Comparison of ENCODE assay signal across 17 cellular contexts in the genomic region with DNA sequence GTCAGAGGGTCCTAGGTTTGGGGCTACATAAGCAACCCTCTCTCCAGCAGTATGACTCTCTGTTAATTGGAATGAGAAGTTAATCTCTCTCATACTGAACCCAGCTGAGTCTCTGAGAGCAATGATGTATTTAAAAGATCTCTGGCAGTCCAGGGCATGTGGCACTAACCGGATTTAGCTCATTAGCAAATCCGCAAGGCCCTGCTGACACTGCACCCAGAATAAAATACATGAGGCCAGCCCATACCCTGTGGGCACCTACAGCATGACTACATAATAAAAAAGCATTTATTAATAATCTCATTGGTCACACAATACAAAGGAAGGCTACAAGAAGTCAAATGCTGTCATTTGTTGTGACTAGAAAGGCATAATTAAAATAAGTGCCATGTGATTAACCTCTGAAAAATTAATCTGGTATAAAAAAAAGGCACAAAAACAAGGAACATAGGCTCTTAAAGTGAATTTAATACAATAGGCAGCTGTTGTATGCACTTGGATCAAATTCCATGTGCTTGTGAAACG.
"Had no signal": no experiment of that assay in that cellular context is flagged by ENCODE, and none has a peak within 500 bp of the region (broad histone marks: within the 10 kb centered on the region; RNA-seq: fewer than 3 reads in every experiment).

No MANE protein-coding gene starts in this region.

- H3K36me3 Mint-ChIP-seq: activated CD8-positive, alpha-beta memory T cell treated with anti-CD3 and anti-CD28 coated beads, Interleukin-2, amount 10 ng/mL, durations not matched to agents 7 days and 5 days; activated naive CD8-positive, alpha-beta T cell treated with anti-CD3 and anti-CD28 coated beads for 36 hours; naive thymus-derived CD8-positive, alpha-beta T cell had no signal

- H3K27ac Mint-ChIP-seq: activated CD8-positive, alpha-beta memory T cell treated with anti-CD3 and anti-CD28 coated beads, Interleukin-2, amount 10 ng/mL, durations not matched to agents 7 days and 5 days; activated naive CD8-positive, alpha-beta T cell treated with anti-CD3 and anti-CD28 coated beads for 36 hours; naive thymus-derived CD8-positive, alpha-beta T cell had no signal

- H3K4me3 Mint-ChIP-seq: activated CD8-positive, alpha-beta memory T cell treated with anti-CD3 and anti-CD28 coated beads, Interleukin-2, amount 10 ng/mL, durations not matched to agents 7 days and 5 days; activated naive CD8-positive, alpha-beta T cell treated with anti-CD3 and anti-CD28 coated beads for 36 hours; activated T-cell treated with anti-CD3 and anti-CD28 coated beads, Interleukin-2, amount 50 U/mL, for 4 hours; naive thymus-derived CD8-positive, alpha-beta T cell had no signal

- H3K27ac ChIP-seq: esophagus squamous epithelium, heart left ventricle, suprapubic skin, upper lobe of right lung had no signal

- H3K36me3 ChIP-seq: esophagus squamous epithelium, heart left ventricle, suprapubic skin, upper lobe of right lung had no signal

- H3K4me1 ChIP-seq: esophagus squamous epithelium, heart left ventricle, suprapubic skin, upper lobe of right lung had no signal

- H3K27me3 ChIP-seq: esophagus squamous epithelium, heart left ventricle, suprapubic skin, upper lobe of right lung had no signal

- H3K4me1 Mint-ChIP-seq: activated CD8-positive, alpha-beta memory T cell treated with anti-CD3 and anti-CD28 coated beads, Interleukin-2, amount 10 ng/mL, durations not matched to agents 7 days and 5 days; activated naive CD8-positive, alpha-beta T cell treated with anti-CD3 and anti-CD28 coated beads for 36 hours; naive thymus-derived CD8-positive, alpha-beta T cell had no signal

- H3K9me3 Mint-ChIP-seq: activated naive CD8-positive, alpha-beta T cell treated with anti-CD3 and anti-CD28 coated beads for 36 hours; activated T-cell treated with anti-CD3 and anti-CD28 coated beads, Interleukin-2, amount 50 U/mL, for 4 hours had no signal

- DNase-seq: activated CD4-positive, alpha-beta T cell treated with anti-CD3 and anti-CD28 coated beads, Interleukin-2, amount 50 U/mL, for 48 hours; activated CD4-positive, CD25-positive, alpha-beta regulatory T cell treated with anti-CD3 and anti-CD28 coated beads, Interleukin-2, amount 50 U/mL, for 72 hours; activated CD8-positive, alpha-beta memory T cell treated with anti-CD3 and anti-CD28 coated beads, Interleukin-2, amount 10 ng/mL, durations not matched to agents 7 days and 5 days; activated gamma-delta T cell; activated naive CD8-positive, alpha-beta T cell treated with anti-CD3 and anti-CD28 coated beads for 36 hours; activated T-cell treated with anti-CD3 and anti-CD28 coated beads, Interleukin-2, amount 50 U/mL, for 4 hours; esophagus squamous epithelium; foreskin fibroblast; heart left ventricle; left colon; naive thymus-derived CD8-positive, alpha-beta T cell; nucleus accumbens; stimulated activated CD4-positive, alpha-beta T cell treated with anti-CD3 and anti-CD28 coated beads, Interleukin-2, amount 100 ng/mL, for 48 hours; stimulated activated CD8-positive, alpha-beta memory T cell treated with anti-CD3 and anti-CD28 coated beads, Interleukin-4, amount 100 ng/mL, for 48 hours; stimulated activated naive CD8-positive, alpha-beta T cell treated with anti-CD3 and anti-CD28 coated beads, Interleukin-15, Interleukin-2, amounts not matched to agents 100 U/mL and 50 U/mL, for 24 hours; upper lobe of right lung had no signal

- H3K27me3 Mint-ChIP-seq: activated CD8-positive, alpha-beta memory T cell treated with anti-CD3 and anti-CD28 coated beads, Interleukin-2, amount 10 ng/mL, durations not matched to agents 7 days and 5 days; activated naive CD8-positive, alpha-beta T cell treated with anti-CD3 and anti-CD28 coated beads for 36 hours; naive thymus-derived CD8-positive, alpha-beta T cell had no signal

- H3K4me3 ChIP-seq: esophagus squamous epithelium, heart left ventricle, suprapubic skin, upper lobe of right lung had no signal

- H3K9me3 ChIP-seq: esophagus squamous epithelium, suprapubic skin, upper lobe of right lung had no signal
